Comparison of ENCODE assay signal across 22 cellular contexts in the genomic region with DNA sequence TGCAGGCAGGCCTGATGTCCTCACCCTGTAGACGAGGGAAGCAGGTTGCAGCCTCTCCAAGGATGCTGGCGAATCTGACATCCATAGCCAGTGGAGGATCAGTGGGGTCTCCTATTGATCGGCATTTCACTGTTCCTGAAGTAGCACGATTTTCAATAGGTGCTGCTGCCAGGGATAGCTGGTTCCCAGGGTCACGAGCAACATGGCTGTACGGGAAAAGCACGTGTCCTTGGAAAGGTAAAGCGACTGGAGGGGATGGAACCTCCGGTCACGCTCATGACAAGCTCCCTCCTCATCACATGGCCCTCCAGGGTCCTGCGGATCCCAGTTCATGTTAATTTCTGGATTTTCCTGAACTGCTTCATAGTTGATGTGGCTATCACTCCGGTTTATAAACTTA.
DNase-seq lines count a peak whose midpoint lies in the region; ATAC-seq, FAIRE-seq and TF ChIP-seq lines count a peak whose summit lies in the region.
"Had no signal": no experiment of that assay in that cellular context is flagged by ENCODE, and none has a peak within 500 bp of the region (broad histone marks: within the 10 kb centered on the region; RNA-seq: fewer than 3 reads in every experiment).

No MANE protein-coding gene starts in this region.

- 54% methylated on average over 12 of the region's 12 CpGs for WGBS in HepG2 (ENCODE audit: low lambda C conversion rate)
- WGBS in right lobe of liver (ENCODE audit: insufficient coverage, low coverage, low lambda C conversion rate, missing lambda C conversion rate) = 64% methylated on average over 11 of the region's 12 CpGs
- WGBS in mesodermal cell (ENCODE audit: insufficient coverage in 2 of 2), 2 experiments = 96 to 98% methylated on average over 10 of the region's 12 CpGs

- H3K79me2 ChIP-seq in HepG2 (ENCODE audit: insufficient read depth, low read length) = no peaks in the 10 kb centered on the region

- POLR2A ChIA-PET in HepG2 (lab: Yijun Ruan, JAX) = no interaction called here

- no peak for TF ChIP-seq RAD21 in HepG2 (CRISPR knock-in tag; IDR thresholded peaks at IDR 0.05)

- CTCF ChIA-PET in HepG2 (lab: Yijun Ruan, JAX; ENCODE audit: low intra/inter-chr PET ratio, low total read pairs) = no interaction called here

- H3K9me3 Mint-ChIP-seq in stimulated activated effector memory CD8-positive, alpha-beta T cell treated with anti-CD3 and anti-CD28 coated beads, Interleukin-12 subunit alpha, Interleukin-12 subunit beta, amount 100 ng/mL, for 72 hours = peaks cover under 1% of the 10 kb centered on the region
- H3K9me3 Mint-ChIP-seq: CD8-positive, alpha-beta T cell had no signal

- H4K20me1 ChIP-seq in HepG2 (ENCODE audit: insufficient read depth, low read length) = no peaks in the 10 kb centered on the region
- H4K20me1 ChIP-seq: BLaER1 had no signal

- no peak for TF ChIP-seq POLR2A in HepG2 (IDR thresholded peaks at IDR 0.05; ENCODE audit: insufficient read depth in 1 of 2, low read depth in 2 of 2, low read length in 2 of 2)
- no peak for TF ChIP-seq POLR2A in right lobe of liver (IDR thresholded peaks at IDR 0.05)

- H3K9me3 ChIP-seq in HepG2 (ENCODE audit: low read length) (no peaks in the 10 kb centered on the region), right lobe of liver (no peaks in the 10 kb centered on the region), mesodermal cell (ENCODE audit: control insufficient read depth, low read length) (no peaks in the 10 kb centered on the region)
- H3K9me3 ChIP-seq: BLaER1, Caco-2 had no signal

- H3K4me1 Mint-ChIP-seq in stimulated activated effector memory CD8-positive, alpha-beta T cell treated with anti-CD3 and anti-CD28 coated beads, Interleukin-12 subunit alpha, Interleukin-12 subunit beta, amount 100 ng/mL, for 72 hours = no peaks in the 10 kb centered on the region
- H3K4me1 Mint-ChIP-seq: B cell; CD4-positive, CD25-positive, alpha-beta regulatory T cell had no signal

- in situ Hi-C loops in HepG2 (cut with HindIII; ENCODE audit: extremely low pct_ligation_motif_present, low pct_unique_long_range_greater_than_20kb) = no loop called here

- H2AFZ ChIP-seq in HepG2 (ENCODE audit: low read length) = no peak overlapping the region

- no peak overlapping the region for H3K4me3 Mint-ChIP-seq in stimulated activated effector memory CD8-positive, alpha-beta T cell treated with anti-CD3 and anti-CD28 coated beads, Interleukin-12 subunit alpha, Interleukin-12 subunit beta, amount 100 ng/mL, for 72 hours
- H3K4me3 Mint-ChIP-seq: B cell; CD4-positive, CD25-positive, alpha-beta regulatory T cell; CD8-positive, alpha-beta T cell had no signal

- intact Hi-C loops in HepG2 (cut with micrococcal nuclease; ENCODE audit: unreplicated experiment) (no loop called here), right lobe of liver (cut with DNase I) (no loop called here), dorsolateral prefrontal cortex (cut with DNase I) (no loop called here)

- TF ChIP-seq EP300 in HepG2 (IDR thresholded peaks at IDR 0.05; ENCODE audit: low read depth in 2 of 2, low read length in 2 of 2) (no peak), HepG2 (CRISPR knock-in tag; IDR thresholded peaks at IDR 0.05; ENCODE audit: borderline replicate concordance) (no peak)

- FAIRE-seq in HepG2 (lab: Jason Lieb, UNC) = no peak
- FAIRE-seq: GM12878, GM19239 had no signal

- no peak for TF ChIP-seq CTCF in HepG2 (CRISPR knock-in tag; IDR thresholded peaks at IDR 0.05)
- no peak for TF ChIP-seq CTCF in right lobe of liver (IDR thresholded peaks at IDR 0.05)
- no peak for TF ChIP-seq CTCF in dorsolateral prefrontal cortex (IDR thresholded peaks at IDR 0.05 in 54 of 56, conservative IDR thresholded peaks at IDR 0.05 in 2 of 56; ENCODE audit: low read depth in 1 of 56, partially characterized antibody in 56 of 56)

- H3K9ac ChIP-seq in HepG2 (ENCODE audit: insufficient read depth, low read depth, low read length) = no peak overlapping the region
- H3K9ac ChIP-seq: BLaER1 had no signal

- no peak overlapping the region for H3K27ac ChIP-seq in HepG2 (ENCODE audit: extremely low read length, insufficient read depth, low read length)
- no peak overlapping the region for H3K27ac ChIP-seq in right lobe of liver
- H3K27ac ChIP-seq in mesodermal cell (ENCODE audit: low read depth, low read length, severe bottlenecking) = peak overlapping the region; percentile 97
- no peak overlapping the region for H3K27ac ChIP-seq in dorsolateral prefrontal cortex
- H3K27ac ChIP-seq: 22Rv1, BLaER1, C4-2B had no signal

- BruUV-seq in HepG2 (replicated peaks; lab: Mats Ljungman, UMichigan) = no TSS peak

- no peak overlapping the region for H3K27ac Mint-ChIP-seq in stimulated activated effector memory CD8-positive, alpha-beta T cell treated with anti-CD3 and anti-CD28 coated beads, Interleukin-12 subunit alpha, Interleukin-12 subunit beta, amount 100 ng/mL, for 72 hours
- H3K27ac Mint-ChIP-seq: B cell; CD4-positive, CD25-positive, alpha-beta regulatory T cell; CD8-positive, alpha-beta T cell had no signal

- no peaks in the 10 kb centered on the region for H3K36me3 ChIP-seq in HepG2 (replicated peaks in 1 of 2; ENCODE audit: control insufficient read depth in 1 of 2, insufficient read depth in 2 of 2, low read length in 2 of 2)
- no peaks in the 10 kb centered on the region for H3K36me3 ChIP-seq in right lobe of liver
- H3K36me3 ChIP-seq in mesodermal cell (ENCODE audit: control insufficient read depth, insufficient read depth, low read length) = no peaks in the 10 kb centered on the region
- H3K36me3 ChIP-seq: BLaER1 had no signal

- DNase-seq in HepG2 (ENCODE audit: low spot score) = no peak
- DNase-seq in right lobe of liver = no peak
- no peak for DNase-seq in stimulated activated effector memory CD8-positive, alpha-beta T cell treated with anti-CD3 and anti-CD28 coated beads, Interleukin-12 subunit alpha, Interleukin-12 subunit beta, amount 100 ng/mL, for 72 hours (ENCODE audit: low spot score in 2 of 2)
- no peak for DNase-seq in dorsolateral prefrontal cortex
- DNase-seq: Caco-2; CD4-positive, CD25-positive, alpha-beta regulatory T cell; CD8-positive, alpha-beta T cell; DMS 273 treated with DMSO at 0.1 percent for 48 hours; DMS79; EL; GDM1; GOT3; H7; HCEC 1CT had no signal

- H3K4me3 ChIP-seq in HepG2 (replicated peaks in 1 of 3; ENCODE audit: insufficient read depth in 1 of 3, low read depth in 2 of 3, low read length in 3 of 3) = no peak overlapping the region
- H3K4me3 ChIP-seq in right lobe of liver = no peak overlapping the region
- H3K4me3 ChIP-seq in mesodermal cell (ENCODE audit: extremely low read depth, insufficient read depth, low read length, poor library complexity, severe bottlenecking) = no peak overlapping the region
- H3K4me3 ChIP-seq in dorsolateral prefrontal cortex = no peak overlapping the region
- H3K4me3 ChIP-seq: BLaER1, GM12878 had no signal

- ATAC-seq in HepG2 (no peak), right lobe of liver (no peak), GM21737 (IDR thresholded peaks at IDR 0.05; ENCODE audit: unreplicated experiment) (no peak)
- ATAC-seq in stimulated activated effector memory CD8-positive, alpha-beta T cell treated with anti-CD3 and anti-CD28 coated beads, Interleukin-12 subunit alpha, Interleukin-12 subunit beta, amount 100 ng/mL, for 72 hours = peak; percentile 8
- ATAC-seq: CD8-positive, alpha-beta T cell; GM12878 had no signal

- H3K27me3 ChIP-seq in HepG2 (ENCODE audit: control insufficient read depth in 1 of 2, insufficient read depth in 2 of 2, low read length in 2 of 2) (peaks cover 0 to 3% of the 10 kb centered on the region in 2 experiments; a peak in 2 of 5 replicates), right lobe of liver (no peaks in the 10 kb centered on the region), dorsolateral prefrontal cortex (peaks cover 0 to 12% (median 0%) of the 10 kb centered on the region in 45 donors)
- H3K27me3 ChIP-seq: BLaER1 had no signal

- no peaks in the 10 kb centered on the region for H3K36me3 Mint-ChIP-seq in stimulated activated effector memory CD8-positive, alpha-beta T cell treated with anti-CD3 and anti-CD28 coated beads, Interleukin-12 subunit alpha, Interleukin-12 subunit beta, amount 100 ng/mL, for 72 hours
- H3K36me3 Mint-ChIP-seq: CD4-positive, CD25-positive, alpha-beta regulatory T cell; CD8-positive, alpha-beta T cell had no signal

- no peak overlapping the region for H3K4me2 ChIP-seq in HepG2 (ENCODE audit: low read depth, low read length)
- H3K4me2 ChIP-seq: BLaER1 had no signal

- H3K4me1 ChIP-seq in HepG2 (ENCODE audit: insufficient read depth, low read length) (no peaks in the 10 kb centered on the region), right lobe of liver (no peaks in the 10 kb centered on the region), mesodermal cell (ENCODE audit: control insufficient read depth, insufficient read depth, low read length, poor library complexity, severe bottlenecking) (peaks cover 21% of the 10 kb centered on the region)
- H3K4me1 ChIP-seq: BLaER1, Caco-2 had no signal
